In genomic region chr15:88066758-88067157, GRCh38 we compare ENCODE assay signal across 22 cellular contexts.
DNase-seq lines count a peak whose midpoint lies in the region; FAIRE-seq and TF ChIP-seq lines count a peak whose summit lies in the region.
"Had no signal": no experiment of that assay in that cellular context is flagged by ENCODE, and none has a peak within 500 bp of the region (broad histone marks: within the 10 kb centered on the region; RNA-seq: fewer than 3 reads in every experiment).

No MANE protein-coding gene starts in this region.

- no peak overlapping the region for H2BK5ac ChIP-seq in mesendoderm (ENCODE audit: low read length)

- H3K4me1 Mint-ChIP-seq in endodermal cell, result no peaks in the 10 kb centered on the region
- H3K4me1 Mint-ChIP-seq in osteocyte (ENCODE audit: unreplicated experiment), result no peaks in the 10 kb centered on the region
- no peaks in the 10 kb centered on the region for H3K4me1 Mint-ChIP-seq in Caco-2 (ENCODE audit: low read depth, unreplicated experiment)
- H3K4me1 Mint-ChIP-seq: CD4-positive, CD25-positive, alpha-beta regulatory T cell; T-cell had no signal

- CTCF ChIA-PET in Caco-2 (lab: Charles Lee), result no interaction called here

- no peak overlapping the region for H3K23ac ChIP-seq in mesendoderm (ENCODE audit: low read length)

- H3K36me3 ChIP-seq in endodermal cell (ENCODE audit: control insufficient read depth, insufficient read depth, low read length) (no peaks in the 10 kb centered on the region), mesendoderm (ENCODE audit: control insufficient read depth, insufficient read depth, low read length) (no peaks in the 10 kb centered on the region), Caco-2 (ENCODE audit: control insufficient read depth, insufficient read depth, low read length) (no peaks in the 10 kb centered on the region)
- H3K36me3 ChIP-seq: HAP-1, SJCRH30 had no signal

- POLR2A ChIA-PET in Caco-2 (lab: Charles Lee), result no interaction called here

- no peak overlapping the region for H2AK5ac ChIP-seq in mesendoderm (ENCODE audit: low read length)

- DNase-seq in DMS 273 treated with DMSO at 0.1 percent for 48 hours (lab: John Stamatoyannopoulos, UW) (peak; percentile 42), RCC 7860 (ENCODE audit: low spot score) (peak; percentile 13), endodermal cell (peak; percentile 62), mesendoderm (peak; percentile 58), osteocyte (ENCODE audit: extremely low spot score, unreplicated experiment) (no peak), GM12892 (ENCODE audit: insufficient read length) (no peak), Caco-2 (no peak), NCI-H1930 (lab: John Stamatoyannopoulos, UW) (no peak)
- DNase-seq: CD4-positive, CD25-positive, alpha-beta regulatory T cell; IMR-90; NCI-H1105 treated with DMSO at 0.1 percent for 48 hours; NCI-H2081; NCI-H446 treated with DMSO at 0.1 percent for 48 hours; NCI-H526 treated with DMSO at 0.1 percent for 48 hours; PC-3; SJCRH30; T-cell had no signal

- H3K4me3 Mint-ChIP-seq in endodermal cell (no peak overlapping the region), osteocyte (ENCODE audit: unreplicated experiment) (no peak overlapping the region), Caco-2 (ENCODE audit: unreplicated experiment) (no peak overlapping the region)
- H3K4me3 Mint-ChIP-seq: CD4-positive, CD25-positive, alpha-beta regulatory T cell; T-cell had no signal

- H3K4me1 ChIP-seq in endodermal cell (ENCODE audit: control insufficient read depth, insufficient read depth, low read length) (no peaks in the 10 kb centered on the region), mesendoderm (ENCODE audit: control insufficient read depth, low read depth, low read length) (no peaks in the 10 kb centered on the region), Caco-2 (no peaks in the 10 kb centered on the region)
- H3K4me1 ChIP-seq: HAP-1 had no signal

- no peak overlapping the region for H4K8ac ChIP-seq in mesendoderm (ENCODE audit: low read depth, low read length)

- TF ChIP-seq CTCF in endodermal cell (conservative IDR thresholded peaks at IDR 0.05) (no peak), osteocyte (IDR thresholded peaks at IDR 0.05) (no peak), Caco-2 (IDR thresholded peaks at IDR 0.05; ENCODE audit: insufficient read depth in 1 of 2, low read depth in 1 of 2, low read length in 1 of 2, severe bottlenecking in 1 of 2, unreplicated experiment in 1 of 2) (no peak)

- H3K4me3 ChIP-seq in endodermal cell (ENCODE audit: low read length) (no peak overlapping the region), mesendoderm (ENCODE audit: low read length) (no peak overlapping the region), Caco-2 (ENCODE audit: low read depth, low read length) (no peak overlapping the region)
- H3K4me3 ChIP-seq: HAP-1, SJCRH30 had no signal

- intact Hi-C loops in Caco-2 (cut with micrococcal nuclease; ENCODE audit: unreplicated experiment), result no loop called here

- H3K36me3 Mint-ChIP-seq in endodermal cell (ENCODE audit: low read depth) (no peaks in the 10 kb centered on the region), osteocyte (ENCODE audit: unreplicated experiment) (no peaks in the 10 kb centered on the region), Caco-2 (ENCODE audit: insufficient read depth, unreplicated experiment) (no peaks in the 10 kb centered on the region)
- H3K36me3 Mint-ChIP-seq: CD4-positive, CD25-positive, alpha-beta regulatory T cell; T-cell had no signal

- H3K4ac ChIP-seq in mesendoderm (ENCODE audit: low read depth, low read length), result no peak overlapping the region

- H3K9me3 ChIP-seq in endodermal cell (ENCODE audit: control insufficient read depth, low read length), result no peaks in the 10 kb centered on the region
- no peaks in the 10 kb centered on the region for H3K9me3 ChIP-seq in Caco-2
- H3K9me3 ChIP-seq: SJCRH30 had no signal

- H3K9me3 Mint-ChIP-seq in endodermal cell, result no peaks in the 10 kb centered on the region
- peaks cover 54% of the 10 kb centered on the region for H3K9me3 Mint-ChIP-seq in osteocyte (ENCODE audit: unreplicated experiment)
- H3K9me3 Mint-ChIP-seq in Caco-2 (ENCODE audit: unreplicated experiment), result no peaks in the 10 kb centered on the region

- H3K56ac ChIP-seq in mesendoderm (ENCODE audit: low read length), result no peak overlapping the region

- H3K27me3 ChIP-seq in endodermal cell (ENCODE audit: control insufficient read depth, insufficient read depth, low read length, poor library complexity, severe bottlenecking) (peaks cover 9% of the 10 kb centered on the region), mesendoderm (ENCODE audit: insufficient read depth, low read length, poor library complexity) (no peaks in the 10 kb centered on the region), Caco-2 (replicated peaks; ENCODE audit: control insufficient read depth, insufficient read depth, low read length) (no peaks in the 10 kb centered on the region; the same call in 1 of the 2 replicates)
- H3K27me3 ChIP-seq: SJCRH30 had no signal

- H3K79me1 ChIP-seq in mesendoderm (ENCODE audit: low read length), result no peaks in the 10 kb centered on the region

- H3K27ac Mint-ChIP-seq in endodermal cell (no peak overlapping the region), osteocyte (ENCODE audit: unreplicated experiment) (no peak overlapping the region), Caco-2 (ENCODE audit: unreplicated experiment) (no peak overlapping the region)
- H3K27ac Mint-ChIP-seq: T-cell had no signal

- no peak for FAIRE-seq in RCC 7860 (lab: Jason Lieb, UNC)
- no peak for FAIRE-seq in GM12892 (lab: Jason Lieb, UNC)
- FAIRE-seq: A204.1, G401.6 had no signal

- H3K9ac ChIP-seq in endodermal cell (ENCODE audit: extremely low read depth, low read length, poor library complexity, severe bottlenecking) (no peak overlapping the region), mesendoderm (ENCODE audit: low read length) (no peak overlapping the region)
- H3K9ac ChIP-seq: KMS-11 had no signal

- H3K27ac ChIP-seq in endodermal cell (ENCODE audit: low read depth, low read length) (no peak overlapping the region), mesendoderm (ENCODE audit: low read depth, low read length) (no peak overlapping the region)
- H3K27ac ChIP-seq: KMS-11, RWPE1, SJCRH30 had no signal

- TF ChIP-seq POLR2A in GM12892 (IDR thresholded peaks at IDR 0.05; ENCODE audit: low read depth, low read length), result no peak

- peaks cover 15% of the 10 kb centered on the region for H3K27me3 Mint-ChIP-seq in endodermal cell (ENCODE audit: insufficient read depth)
- H3K27me3 Mint-ChIP-seq in osteocyte (ENCODE audit: unreplicated experiment), result no peaks in the 10 kb centered on the region
- peaks cover 11% of the 10 kb centered on the region for H3K27me3 Mint-ChIP-seq in Caco-2 (ENCODE audit: insufficient read depth, unreplicated experiment)
- H3K27me3 Mint-ChIP-seq: CD4-positive, CD25-positive, alpha-beta regulatory T cell had no signal

- no peaks in the 10 kb centered on the region for H3K79me2 ChIP-seq in mesendoderm (ENCODE audit: control insufficient read depth, insufficient read depth, low read length)

- H2BK15ac ChIP-seq in mesendoderm (replicated peaks; ENCODE audit: low read depth), result no peak overlapping the region

- BruUV-seq in Caco-2 (replicated peaks; lab: Mats Ljungman, UMichigan), result no TSS peak

- H3K4me2 ChIP-seq in mesendoderm (ENCODE audit: low read length), result no peak overlapping the region
- H3K4me2 ChIP-seq: KMS-11 had no signal

- H4K5ac ChIP-seq in mesendoderm (ENCODE audit: low read length), result no peak overlapping the region

- no peak overlapping the region for H3K18ac ChIP-seq in mesendoderm (ENCODE audit: low read length)

- no peak overlapping the region for H2BK120ac ChIP-seq in mesendoderm (ENCODE audit: low read depth, low read length)

Comparison
In these comparisons a context has a peak if more than half of its experiments do, and no peak if none do; other contexts are left out.
1. DNase-seq: peak in DMS 273 treated with DMSO at 0.1 percent for 48 hours (single experiment), RCC 7860 (single experiment), endodermal cell (single experiment) and mesendoderm (single experiment); none in osteocyte (single experiment), GM12892 (single experiment), Caco-2 (0 of 2) and NCI-H1930 (0 of 2).